11 cellular contexts compared by ENCODE assay signal in genomic region chr6:31712296-31712695, GRCh38. TPM values are rescaled to one million over a fixed set of nuclear protein-coding genes. Genes with fewer than 3 reads are reported as not detected.
DNase-seq lines count a peak whose midpoint lies in the region; ATAC-seq and TF ChIP-seq lines count a peak whose summit lies in the region.
"Had no signal": no experiment of that assay in that cellular context is flagged by ENCODE, and none has a peak within 500 bp of the region (broad histone marks: within the 10 kb centered on the region; RNA-seq: fewer than 3 reads in every experiment).

No MANE protein-coding gene starts in this region.

- intact Hi-C loops in left colon (cut with DNase I, micrococcal nuclease) = no loop called here

- H3K9me3 Mint-ChIP-seq in T-cell = no peaks in the 10 kb centered on the region

- CTCF ChIA-PET in T-cell (lab: Charles Lee) = no interaction called here

- H3K36me3 Mint-ChIP-seq in T-cell = no peaks in the 10 kb centered on the region

- TF ChIP-seq CTCF in AG09309 (IDR thresholded peaks at IDR 0.05; ENCODE audit: control insufficient read depth, insufficient read depth, low read depth, low read length, missing control alignments) (peak; percentile 36), GM12872 (IDR thresholded peaks at IDR 0.05; ENCODE audit: insufficient read depth, low read depth, low read length) (peak; percentile 39; the same call in 2 of the 3 replicates)

- no peak overlapping the region for H3K4me3 ChIP-seq in AG09309 (ENCODE audit: control insufficient read depth, low read depth, low read length)

- H3K27ac Mint-ChIP-seq in T-cell = no peak overlapping the region

- no peak overlapping the region for H3K4me3 Mint-ChIP-seq in T-cell

- POLR2A ChIA-PET in T-cell (lab: Charles Lee) = interaction anchor here in 1 of 2 donors (0.7 kb wide), 1 partner anchor 63 kb away, joined by 3 read pairs; no protein-coding TSS in a partner anchor

- H3K4me1 Mint-ChIP-seq in T-cell = peaks cover 17 to 25% (median 24%) of the 10 kb centered on the region in 3 donors

- ATAC-seq in T-cell (replicated peaks in 1 of 4) (peak in 3 of 4 experiments; percentile 51 to 64 (median 63)), left colon (peak; percentile 59)

- no peaks in the 10 kb centered on the region for H3K27me3 Mint-ChIP-seq in T-cell

- DNase-seq in AG09309 (ENCODE audit: low read depth) (no peak), T-cell (peak in 3 of 34 experiments; percentile 22 to 25 (median 24)), left colon (peak in 1 of 2 donors; percentile 35), Ammon's horn (ENCODE audit: low spot score) (no peak), NCI-H146 treated with DMSO at 0.1 percent for 48 hours (lab: John Stamatoyannopoulos, UW; ENCODE audit: unreplicated experiment) (no peak), NCI-H748 (lab: John Stamatoyannopoulos, UW; ENCODE audit: unreplicated experiment) (no peak), iPS-NIHi7 (ENCODE audit: extremely low spot score) (no peak)
- DNase-seq: activated CD4-positive, alpha-beta T cell treated with anti-CD3 and anti-CD28 coated beads for 1 hour had no signal

RNA-seq across cellular contexts. Expression of gene LY6G6D, which starts 2.9 kb away (rescaled TPM):
- total RNA-seq in T-cell (not detected), left colon (not detected)
- total RNA-seq: NCI-H460, skeletal muscle tissue had no signal

RNA-seq across cellular contexts. Expression of gene LY6G6F, which starts 5.6 kb away (rescaled TPM):
- total RNA-seq in T-cell (not detected), left colon (not detected)
- total RNA-seq: NCI-H460, skeletal muscle tissue had no signal

RNA-seq across cellular contexts. Expression of gene ABHD16A, which starts 9.2 kb away (rescaled TPM):
- total RNA-seq in T-cell = 10 to 100 TPM; 58.2 to 74.4 (median 61.2) TPM
- total RNA-seq in left colon = 10 to 100 TPM; 51.5 to 53.9 TPM

RNA-seq across cellular contexts. Expression of gene LY6G6C, which starts 9.2 kb away (rescaled TPM):
- total RNA-seq in T-cell = not detected
- not detected for total RNA-seq in left colon
- total RNA-seq: NCI-H460, skeletal muscle tissue had no signal

RNA-seq across cellular contexts. Expression of gene MPIG6B, which starts 10.9 kb away (rescaled TPM):
- total RNA-seq in T-cell = 1 to 10 TPM in 1 of 5 donors, under 1 TPM in 4; 0.26 to 2.6 (median 0.30) TPM
- total RNA-seq in left colon = under 1 TPM in 1 of 2 donors, not detected in 1; 0.20 TPM
- total RNA-seq: NCI-H460 had no signal
